ENCODE assay signal across 31 cellular contexts in genomic region chr2:6813573-6813972, GRCh38.
"Had no signal": no experiment of that assay in that cellular context is flagged by ENCODE, and none has a peak within 500 bp of the region (broad histone marks: within the 10 kb centered on the region; RNA-seq: fewer than 3 reads in every experiment).

No MANE protein-coding gene starts in this region.

- H3K36me3 ChIP-seq: adrenal gland, breast epithelium, cardiac muscle cell, gastrocnemius medialis, heart left ventricle had no signal

- H3K4me3 ChIP-seq: adrenal gland, breast epithelium, cardiac muscle cell, coronary artery, dorsolateral prefrontal cortex, gastrocnemius medialis, heart left ventricle had no signal

- H3K27me3 ChIP-seq: adrenal gland, cardiac muscle cell, foreskin keratinocyte had no signal

- ATAC-seq: activated CD4-positive, alpha-beta T cell treated with anti-CD3 and anti-CD28 coated beads for 36 hours; activated CD8-positive, alpha-beta memory T cell treated with anti-CD3 and anti-CD28 coated beads, Interleukin-2, amount 10 ng/mL, durations not matched to agents 7 days and 5 days; activated CD8-positive, alpha-beta T cell treated with anti-CD3 and anti-CD28 coated beads, Interleukin-2, amount 10 ng/mL, durations not matched to agents 7 days and 5 days; activated naive CD8-positive, alpha-beta T cell treated with anti-CD3 and anti-CD28 coated beads, Interleukin-2, amount 50 U/mL, for 24 hours; esophagus mucosa; foreskin keratinocyte; gastrocnemius medialis; T-helper 17 cell had no signal

- H3K27ac ChIP-seq: adrenal gland, breast epithelium, cardiac muscle cell, coronary artery, dorsolateral prefrontal cortex, foreskin keratinocyte, gastrocnemius medialis, heart left ventricle had no signal

- H3K4me1 ChIP-seq: adrenal gland, breast epithelium, foreskin keratinocyte, gastrocnemius medialis, heart left ventricle had no signal

- DNase-seq: activated CD4-positive, alpha-beta memory T cell treated with anti-CD3 and anti-CD28 coated beads for 36 hours; activated CD4-positive, alpha-beta T cell treated with anti-CD3 and anti-CD28 coated beads for 36 hours; activated CD4-positive, alpha-beta T cell treated with anti-CD3 and anti-CD28 coated beads, Interleukin-2, amount 10 ng/mL, durations not matched to agents 24 days and 14 days; activated CD4-positive, CD25-positive, alpha-beta regulatory T cell; activated CD4-positive, CD25-positive, alpha-beta regulatory T cell treated with anti-CD3 and anti-CD28 coated beads, Interleukin-2, amount 50 U/mL, for 72 hours; activated CD8-positive, alpha-beta memory T cell treated with anti-CD3 and anti-CD28 coated beads, Interleukin-2, amount 10 ng/mL, durations not matched to agents 7 days and 5 days; activated CD8-positive, alpha-beta memory T cell treated with anti-CD3 and anti-CD28 coated beads, Interleukin-2, amount 50 U/mL, for 4 hours; activated CD8-positive, alpha-beta T cell treated with anti-CD3 and anti-CD28 coated beads, Interleukin-2, amount 10 ng/mL, durations not matched to agents 7 days and 5 days; activated effector memory CD4-positive, alpha-beta T cell treated with anti-CD3 and anti-CD28 coated beads, Interleukin-2, amount 50 U/mL, for 16 hours; activated naive CD4-positive, alpha-beta T cell treated with anti-CD3 and anti-CD28 coated beads for 36 hours; activated naive CD8-positive, alpha-beta T cell treated with anti-CD3 and anti-CD28 coated beads for 36 hours; activated naive CD8-positive, alpha-beta T cell treated with anti-CD3 and anti-CD28 coated beads, Interleukin-2, amount 50 U/mL, for 24 hours; activated T-cell treated with anti-CD3 and anti-CD28 coated beads, Interleukin-2, amount 50 U/mL, for 1 hour; activated T-cell treated with anti-CD3 and anti-CD28 coated beads, Interleukin-2, amount 50 U/mL, for 48 hours; adrenal gland; amygdala; aorta; central memory CD4-positive, alpha-beta T cell; cerebellar nuclear complex; effector memory CD4-positive, alpha-beta T cell; endodermal cell; foreskin keratinocyte; gastrocnemius medialis; heart left ventricle; T-helper 17 cell; T1000 had no signal

- H3K9me3 ChIP-seq: adrenal gland, breast epithelium, gastrocnemius medialis had no signal
